ENCODE assay signal across 8 cellular contexts in genomic region chr1:213051127-213051880, GRCh38. TPM values are rescaled to one million over a fixed set of nuclear protein-coding genes. Genes with fewer than 3 reads are reported as not detected.
DNase-seq lines count a peak whose midpoint lies in the region; ATAC-seq and TF ChIP-seq lines count a peak whose summit lies in the region.

TSS of gene RPS6KC1 (plus strand) at chr1:213051241. CDS start at chr1:213051405, 164 bp downstream.

- peaks cover 22% of the 10 kb centered on the region for H3K4me1 Mint-ChIP-seq in type B pancreatic cell (ENCODE audit: unreplicated experiment)

- WGBS in heart left ventricle, 4 donors, result 0 to 1% (median 1%) methylated on average over 27 to 42 of the region's 42 CpGs

- peaks cover 3% of the 10 kb centered on the region for H3K27me3 Mint-ChIP-seq in type B pancreatic cell

- intact Hi-C loops in heart left ventricle (cut with DNase I) (loop anchor here in 2 of 10 donors (2.0 to 5.0 kb wide), 2 partner anchors 31 to 34 kb away; partner anchors contain the start of gene ANGEL2 (in 1 of the 2)), posterior cingulate gyrus (cut with DNase I) (loop anchor here (1.0 kb wide), 1 partner anchor 36 kb away; the partner anchor contains the start of gene ANGEL2)

- TF ChIP-seq CTCF in GM12875 (IDR thresholded peaks at IDR 0.05; ENCODE audit: borderline replicate concordance, insufficient read depth, low read depth, low read length), result 0 out of 2 replicates have a peak, but pooled peaks have one; percentile 3
- peak in 2 of 12 donors; percentile 7 to 9 for TF ChIP-seq CTCF in heart left ventricle (IDR thresholded peaks at IDR 0.05)
- TF ChIP-seq CTCF in type B pancreatic cell (conservative IDR thresholded peaks at IDR 0.05), result peak; percentile 42

- H3K27ac ChIP-seq in heart left ventricle, result peak within 1 kb of the TSS in 11 of 12 donors; percentile 59 to 91 (median 78)

- H3K4me3 ChIP-seq in GM12875 (ENCODE audit: low read depth, low read length) (peak within 1 kb of the TSS; percentile 84), adipocyte (ENCODE audit: low read length) (peak within 1 kb of the TSS; percentile 99), heart left ventricle (peak within 1 kb of the TSS; percentile 74 to 98 (median 90))

- ATAC-seq in HG02678 (IDR thresholded peaks at IDR 0.05; ENCODE audit: unreplicated experiment) (peak; percentile 99), heart left ventricle (peak; percentile 95 to 100 (median 99))

- no peak for TF ChIP-seq POLR2A in heart left ventricle (IDR thresholded peaks at IDR 0.05)

- peaks cover 14% of the 10 kb centered on the region for H3K4me1 ChIP-seq in adipocyte (ENCODE audit: control insufficient read depth, insufficient read depth, low read length)
- peaks cover 0 to 23% (median 12%) of the 10 kb centered on the region in 12 donors for H3K4me1 ChIP-seq in heart left ventricle

- H3K36me3 Mint-ChIP-seq in type B pancreatic cell, result peaks cover 11% of the 10 kb centered on the region

- H3K36me3 ChIP-seq in adipocyte (ENCODE audit: control insufficient read depth, insufficient read depth, low read length, severe bottlenecking) (no peaks in the 10 kb centered on the region), heart left ventricle (no peaks in the 10 kb centered on the region)

- DNase-seq in NCI-H1105 treated with DMSO at 0.1 percent for 48 hours (lab: John Stamatoyannopoulos, UW) (peak; percentile 89), SW480 (ENCODE audit: low spot score) (peak; percentile 88), adipocyte (ENCODE audit: low read depth) (peak; percentile 93), heart left ventricle (peak; percentile 85 to 93 (median 89)), posterior cingulate gyrus (peak; percentile 83 to 98 (median 88)), type B pancreatic cell (ENCODE audit: extremely low spot score, unreplicated experiment) (peak; percentile 82)

- peaks cover 5% of the 10 kb centered on the region for H3K9me3 Mint-ChIP-seq in type B pancreatic cell

- H3K9me3 ChIP-seq in adipocyte (ENCODE audit: control insufficient read depth, low read length), result no peaks in the 10 kb centered on the region
- no peaks in the 10 kb centered on the region for H3K9me3 ChIP-seq in heart left ventricle

- H3K27me3 ChIP-seq in adipocyte (replicated peaks; ENCODE audit: control insufficient read depth, insufficient read depth, low read length) (no peaks in the 10 kb centered on the region), heart left ventricle (peaks cover 0 to 28% (median 3%) of the 10 kb centered on the region in 9 donors)

- peak within 1 kb of the TSS; percentile 92 for H3K9ac ChIP-seq in adipocyte (ENCODE audit: low read length)

- H3K4me3 Mint-ChIP-seq in type B pancreatic cell, result peak within 1 kb of the TSS; percentile 97

- peak within 1 kb of the TSS; percentile 77 for H3K27ac Mint-ChIP-seq in type B pancreatic cell

RNA-seq across cellular contexts. Expression of gene RPS6KC1, which starts in this region (rescaled TPM):
- 10 to 100 TPM in 6 of 9 donors, 1 to 10 TPM in 3; 8.3 to 15.6 (median 10.9) TPM for total RNA-seq in heart left ventricle
- polyA plus RNA-seq in heart left ventricle, result 10 to 100 TPM in 1 of 2 donors, 1 to 10 TPM in 1; 3.0 to 10.1 TPM
- total RNA-seq in type B pancreatic cell (ENCODE audit: low replicate concordance), result 15.5 and 19.2 TPM in 2 replicates

Comparison
In these comparisons a context has a peak if more than half of its experiments do, and no peak if none do; other contexts are left out.
1. Peak in every context shown above with its lines: DNase-seq, ATAC-seq, H3K4me3 ChIP-seq and H3K27ac ChIP-seq.